ENCODE assay signal across 11 cellular contexts in genomic region chr5:124678992-124679519, GRCh38.
DNase-seq lines count a peak whose midpoint lies in the region; ATAC-seq and TF ChIP-seq lines count a peak whose summit lies in the region.
"Had no signal": no experiment of that assay in that cellular context is flagged by ENCODE, and none has a peak within 500 bp of the region (broad histone marks: within the 10 kb centered on the region; RNA-seq: fewer than 3 reads in every experiment).

No MANE protein-coding gene starts in this region.

- no peaks in the 10 kb centered on the region for H3K27me3 ChIP-seq in OCI-LY1 (ENCODE audit: insufficient read depth, low read length)
- H3K27me3 ChIP-seq in dorsolateral prefrontal cortex = no peaks in the 10 kb centered on the region
- no peaks in the 10 kb centered on the region for H3K27me3 ChIP-seq in transverse colon
- H3K27me3 ChIP-seq: SJSA1 had no signal

- H3K27ac ChIP-seq in OCI-LY1 (ENCODE audit: low read depth, low read length, poor library complexity, severe bottlenecking) (peak overlapping the region; percentile 61), dorsolateral prefrontal cortex (peak overlapping the region in 37 of 59 donors; percentile 2 to 82 (median 52)), transverse colon (peak overlapping the region; percentile 15 to 69 (median 64))
- H3K27ac ChIP-seq: SJSA1 had no signal

- in situ Hi-C loops in transverse colon (cut with MboI; ENCODE audit: low pct_ligation_motif_present in 1 of 4, low pct_unique_long_range_greater_than_20kb in 1 of 4, low sequenced_read_pairs in 3 of 4) = no loop called here

- peak overlapping the region; percentile 52 for H3K4me2 ChIP-seq in OCI-LY1 (ENCODE audit: low read length)

- intact Hi-C loops in dorsolateral prefrontal cortex (cut with DNase I) = no loop called here
- intact Hi-C loops in transverse colon (cut with DNase I; ENCODE audit: low total_unique reads) = no loop called here

- peak overlapping the region; percentile 8 to 33 (median 8) for H3K4me3 Mint-ChIP-seq in nephron
- no peak overlapping the region for H3K4me3 Mint-ChIP-seq in stimulated activated naive CD8-positive, alpha-beta T cell treated with anti-CD3 and anti-CD28 coated beads, Interleukin-15, amount 100 ng/mL, for 72 hours

- 53 to 88% methylated on average over 1 to 6 of the region's 6 CpGs for WGBS in transverse colon (ENCODE audit: low coverage in 1 of 2), 2 donors

- no peak overlapping the region; the same call in 1 of the 2 replicates for H3K9ac ChIP-seq in OCI-LY1 (ENCODE audit: low read length)

- H3K9me3 ChIP-seq in OCI-LY1 (ENCODE audit: low read length) = no peaks in the 10 kb centered on the region
- no peaks in the 10 kb centered on the region for H3K9me3 ChIP-seq in transverse colon
- H3K9me3 ChIP-seq: SJSA1 had no signal

- peaks cover 98% of the 10 kb centered on the region for H3K79me2 ChIP-seq in OCI-LY1 (ENCODE audit: insufficient read depth, low read length)

- H3K9me2 ChIP-seq in OCI-LY1 (ENCODE audit: low read depth, low read length) = no peaks in the 10 kb centered on the region

- peak overlapping the region; percentile 7 for H3K4me3 ChIP-seq in OCI-LY1 (ENCODE audit: low read depth, low read length, poor library complexity, severe bottlenecking)
- no peak overlapping the region for H3K4me3 ChIP-seq in dorsolateral prefrontal cortex
- no peak overlapping the region for H3K4me3 ChIP-seq in transverse colon
- H3K4me3 ChIP-seq: SJSA1 had no signal

- ATAC-seq in HG03571 (IDR thresholded peaks at IDR 0.05; ENCODE audit: unreplicated experiment) = no peak
- ATAC-seq in stimulated activated naive CD8-positive, alpha-beta T cell treated with anti-CD3 and anti-CD28 coated beads, Interleukin-15, amount 100 ng/mL, for 72 hours = no peak

- H3K4me1 Mint-ChIP-seq in nephron = peaks cover 70% of the 10 kb centered on the region
- no peaks in the 10 kb centered on the region for H3K4me1 Mint-ChIP-seq in stimulated activated naive CD8-positive, alpha-beta T cell treated with anti-CD3 and anti-CD28 coated beads, Interleukin-15, amount 100 ng/mL, for 72 hours

- no peak for TF ChIP-seq EP300 in transverse colon (IDR thresholded peaks at IDR 0.05; ENCODE audit: low read depth)

- TF ChIP-seq POLR2A in transverse colon (IDR thresholded peaks at IDR 0.05) = no peak

- H3K36me3 ChIP-seq in OCI-LY1 (ENCODE audit: insufficient read depth, low read length) (peaks cover 42% of the 10 kb centered on the region; the same call in 1 of the 2 replicates), transverse colon (no peaks in the 10 kb centered on the region)
- H3K36me3 ChIP-seq: SJSA1 had no signal

- no peaks in the 10 kb centered on the region for H3K27me3 Mint-ChIP-seq in nephron (ENCODE audit: low read depth)
- peaks cover 15% of the 10 kb centered on the region for H3K27me3 Mint-ChIP-seq in stimulated activated naive CD8-positive, alpha-beta T cell treated with anti-CD3 and anti-CD28 coated beads, Interleukin-15, amount 100 ng/mL, for 72 hours

- TF ChIP-seq CTCF in OCI-LY1 (IDR thresholded peaks at IDR 0.05; ENCODE audit: low read length) (no peak), dorsolateral prefrontal cortex (IDR thresholded peaks at IDR 0.05 in 54 of 56, conservative IDR thresholded peaks at IDR 0.05 in 2 of 56; ENCODE audit: low read depth in 1 of 56, partially characterized antibody in 56 of 56) (no peak), nephron (IDR thresholded peaks at IDR 0.05; ENCODE audit: unreplicated experiment in 3 of 3) (no peak), transverse colon (IDR thresholded peaks at IDR 0.05) (no peak)

- DNase-seq in dorsolateral prefrontal cortex = no peak
- no peak for DNase-seq in transverse colon
- no peak for DNase-seq in stimulated activated naive CD8-positive, alpha-beta T cell treated with anti-CD3 and anti-CD28 coated beads, Interleukin-15, amount 100 ng/mL, for 72 hours
- DNase-seq in NCI-H1417 treated with DMSO at 0.1 percent for 48 hours (lab: John Stamatoyannopoulos, UW) = no peak
- DNase-seq: Kasumi-1, NCI-H146, NCI-H345 had no signal

- H3K27ac Mint-ChIP-seq in nephron = peak overlapping the region; percentile 97 to 99 (median 98)
- no peak overlapping the region for H3K27ac Mint-ChIP-seq in stimulated activated naive CD8-positive, alpha-beta T cell treated with anti-CD3 and anti-CD28 coated beads, Interleukin-15, amount 100 ng/mL, for 72 hours

- H3F3A ChIP-seq in OCI-LY1 (ENCODE audit: insufficient read depth, low read length) = no peaks in the 10 kb centered on the region

- H3K36me3 Mint-ChIP-seq in nephron (ENCODE audit: low read depth) = peaks cover 43% of the 10 kb centered on the region

- H3K9me3 Mint-ChIP-seq in nephron = no peaks in the 10 kb centered on the region
- H3K9me3 Mint-ChIP-seq in stimulated activated naive CD8-positive, alpha-beta T cell treated with anti-CD3 and anti-CD28 coated beads, Interleukin-15, amount 100 ng/mL, for 72 hours = no peaks in the 10 kb centered on the region

- no peak overlapping the region for H2AFZ ChIP-seq in OCI-LY1 (ENCODE audit: low read length)

- H3K4me1 ChIP-seq in OCI-LY1 (ENCODE audit: insufficient read depth, low read length, severe bottlenecking) (peaks cover 65% of the 10 kb centered on the region), transverse colon (peaks cover 25 to 45% (median 34%) of the 10 kb centered on the region in 4 donors)
- H3K4me1 ChIP-seq: SJSA1 had no signal

- no peaks in the 10 kb centered on the region for H4K20me1 ChIP-seq in OCI-LY1 (ENCODE audit: insufficient read depth, low read length)

Comparison
In these comparisons a context has a peak if more than half of its experiments do, and no peak if none do; other contexts are left out.
1. H3K27ac Mint-ChIP-seq: peak in nephron (3 of 3); none in stimulated activated naive CD8-positive, alpha-beta T cell treated with anti-CD3 and anti-CD28 coated beads, Interleukin-15, amount 100 ng/mL, for 72 hours (0 of 2).
2. H3K4me3 Mint-ChIP-seq: peak in nephron (3 of 3); none in stimulated activated naive CD8-positive, alpha-beta T cell treated with anti-CD3 and anti-CD28 coated beads, Interleukin-15, amount 100 ng/mL, for 72 hours (0 of 2).
3. Peak in every context shown above with its lines, with median percentiles within 50 percentile points of each other: H3K27ac ChIP-seq.